In the genomic region with DNA sequence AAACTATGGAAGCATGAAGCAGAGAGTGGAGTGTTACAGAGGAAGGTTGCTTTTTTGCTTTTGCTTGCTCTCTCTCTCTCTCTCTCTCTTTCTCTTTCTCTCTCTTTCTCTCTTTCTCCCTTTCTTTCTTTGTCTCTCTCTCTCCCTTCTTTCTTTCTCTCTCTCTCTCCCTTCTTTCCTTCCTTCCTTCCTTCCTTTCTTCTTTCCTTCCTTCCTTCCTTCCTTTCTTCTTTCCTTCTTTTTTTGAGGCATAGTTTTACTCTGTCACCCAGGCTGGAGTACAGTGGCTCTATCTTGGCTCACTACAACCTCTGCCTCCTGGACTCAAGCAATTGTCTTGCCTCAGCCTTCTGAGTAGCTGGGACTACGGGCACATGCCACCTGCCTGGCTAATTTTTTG, we compare ENCODE assay signal across 16 cellular contexts. TPM values are rescaled to one million over a fixed set of nuclear protein-coding genes. Genes with fewer than 3 reads are reported as not detected.
DNase-seq lines count a peak whose midpoint lies in the region; ATAC-seq and TF ChIP-seq lines count a peak whose summit lies in the region.
"Had no signal": no experiment of that assay in that cellular context is flagged by ENCODE, and none has a peak within 500 bp of the region (broad histone marks: within the 10 kb centered on the region; RNA-seq: fewer than 3 reads in every experiment).

No MANE protein-coding gene starts in this region.

- POLR2A ChIA-PET in activated CD4-positive, alpha-beta memory T cell treated with anti-CD3 and anti-CD28 coated beads, Interleukin-2, amount 10 ng/mL, durations not matched to agents 7 days and 5 days (lab: Charles Lee), result interaction anchor here (0.9 to 5.0 kb wide), 8 partner anchors 9 to 567 kb away, joined by 3 to 24 read pairs (median 4); a partner anchor contains a TSS

- TF ChIP-seq CTCF in right atrium auricular region (IDR thresholded peaks at IDR 0.05) (no peak), lower lobe of right lung (IDR thresholded peaks at IDR 0.05) (no peak), upper lobe of right lung (IDR thresholded peaks at IDR 0.05) (no peak)

- intact Hi-C loops in Right ventricle myocardium superior (cut with DNase I), result no loop called here
- intact Hi-C loops in lower lobe of right lung (cut with DNase I), result no loop called here
- intact Hi-C loops in upper lobe of right lung (cut with DNase I), result no loop called here

- DNase-seq in right atrium auricular region (ENCODE audit: low spot score) (no peak), Right ventricle myocardium superior (no peak), lower lobe of right lung (no peak), upper lobe of right lung (no peak), AML-193 (lab: John Stamatoyannopoulos, UW) (no peak), putamen (ENCODE audit: low spot score) (no peak)
- DNase-seq in activated CD4-positive, alpha-beta memory T cell treated with anti-CD3 and anti-CD28 coated beads, Interleukin-2, amount 10 ng/mL, durations not matched to agents 7 days and 5 days, result no peak
- no peak for DNase-seq in activated effector memory CD4-positive, alpha-beta T cell treated with anti-CD3 and anti-CD28 coated beads, Interleukin-2, amount 50 U/mL, for 16 hours
- DNase-seq: activated gamma-delta T cell treated with Interleukin-2 at 50 U/mL for 16 hours, NCI-H2171 treated with DMSO at 0.1 percent for 48 hours had no signal

- H3K36me3 Mint-ChIP-seq in activated CD4-positive, alpha-beta memory T cell treated with anti-CD3 and anti-CD28 coated beads, Interleukin-2, amount 10 ng/mL, durations not matched to agents 7 days and 5 days (ENCODE audit: low read depth), result peaks cover 92% of the 10 kb centered on the region

- ATAC-seq in Right ventricle myocardium superior (ENCODE audit: poor library complexity) (no peak), lower lobe of right lung (no peak), upper lobe of right lung (no peak)
- ATAC-seq: left lobe of liver, Panc1 had no signal

- H3K27ac ChIP-seq in right atrium auricular region, result peak overlapping the region; percentile 65 to 79
- peak overlapping the region; percentile 19 for H3K27ac ChIP-seq in lower lobe of right lung
- H3K27ac ChIP-seq in upper lobe of right lung, result peak overlapping the region; percentile 12

- peak overlapping the region; percentile 69 for H3K4me3 Mint-ChIP-seq in activated CD4-positive, alpha-beta memory T cell treated with anti-CD3 and anti-CD28 coated beads, Interleukin-2, amount 10 ng/mL, durations not matched to agents 7 days and 5 days

- CTCF ChIA-PET in activated CD4-positive, alpha-beta memory T cell treated with anti-CD3 and anti-CD28 coated beads, Interleukin-2, amount 10 ng/mL, durations not matched to agents 7 days and 5 days (lab: Charles Lee), result interaction anchor here (1.4 kb wide), 1 partner anchor 178 kb away, joined by 3 read pairs; no protein-coding TSS in a partner anchor

- H3K4me1 ChIP-seq in right atrium auricular region, result peaks cover 0 to 90% of the 10 kb centered on the region in 2 donors
- peaks cover 100% of the 10 kb centered on the region for H3K4me1 ChIP-seq in lower lobe of right lung
- H3K4me1 ChIP-seq in upper lobe of right lung, result peaks cover 78% of the 10 kb centered on the region

- H3K27ac Mint-ChIP-seq in activated CD4-positive, alpha-beta memory T cell treated with anti-CD3 and anti-CD28 coated beads, Interleukin-2, amount 10 ng/mL, durations not matched to agents 7 days and 5 days, result peak overlapping the region; percentile 96

- H3K9me3 ChIP-seq in right atrium auricular region (no peaks in the 10 kb centered on the region), lower lobe of right lung (no peaks in the 10 kb centered on the region), upper lobe of right lung (no peaks in the 10 kb centered on the region)

- H3K4me3 ChIP-seq in right atrium auricular region (no peak overlapping the region), lower lobe of right lung (no peak overlapping the region), upper lobe of right lung (no peak overlapping the region)

- no peaks in the 10 kb centered on the region for H3K27me3 Mint-ChIP-seq in activated CD4-positive, alpha-beta memory T cell treated with anti-CD3 and anti-CD28 coated beads, Interleukin-2, amount 10 ng/mL, durations not matched to agents 7 days and 5 days

- H3K27me3 ChIP-seq in right atrium auricular region, result no peaks in the 10 kb centered on the region
- no peaks in the 10 kb centered on the region for H3K27me3 ChIP-seq in lower lobe of right lung (ENCODE audit: low read depth)
- no peaks in the 10 kb centered on the region for H3K27me3 ChIP-seq in upper lobe of right lung

- H3K4me1 Mint-ChIP-seq in activated CD4-positive, alpha-beta memory T cell treated with anti-CD3 and anti-CD28 coated beads, Interleukin-2, amount 10 ng/mL, durations not matched to agents 7 days and 5 days, result peaks cover 90% of the 10 kb centered on the region

- H3K36me3 ChIP-seq in right atrium auricular region, result peaks cover 9% of the 10 kb centered on the region
- peaks cover 16% of the 10 kb centered on the region for H3K36me3 ChIP-seq in lower lobe of right lung
- peaks cover 21% of the 10 kb centered on the region for H3K36me3 ChIP-seq in upper lobe of right lung

- H3K9me3 Mint-ChIP-seq in activated CD4-positive, alpha-beta memory T cell treated with anti-CD3 and anti-CD28 coated beads, Interleukin-2, amount 10 ng/mL, durations not matched to agents 7 days and 5 days, result no peaks in the 10 kb centered on the region

RNA-seq across cellular contexts. Expression of a gene that starts 7.6 kb away (rescaled TPM):
- total RNA-seq in right atrium auricular region (100 to 1,000 TPM in 1 of 2 donors, 10 to 100 TPM in 1; 69.5 to 124 TPM), Right ventricle myocardium superior (49.9 TPM), lower lobe of right lung (313 TPM), upper lobe of right lung (228 TPM)
- 1,000 to 10,000 TPM; 1,463 to 1,491 TPM for total RNA-seq in activated CD4-positive, alpha-beta memory T cell treated with anti-CD3 and anti-CD28 coated beads, Interleukin-2, amount 10 ng/mL, durations not matched to agents 7 days and 5 days

RNA-seq across cellular contexts. Expression of a gene that starts 15.4 kb away (rescaled TPM):
- total RNA-seq in right atrium auricular region (under 1 TPM; 0.31 to 0.70 TPM), Right ventricle myocardium superior (0.24 TPM), lower lobe of right lung (16.2 TPM), upper lobe of right lung (9.7 TPM)
- total RNA-seq in activated CD4-positive, alpha-beta memory T cell treated with anti-CD3 and anti-CD28 coated beads, Interleukin-2, amount 10 ng/mL, durations not matched to agents 7 days and 5 days, result 1 to 10 TPM; 7.2 to 8.5 TPM
- total RNA-seq: glomerular endothelial cell, H4 had no signal

RNA-seq across cellular contexts. Expression of a gene that starts 19.1 kb away (rescaled TPM):
- total RNA-seq in right atrium auricular region (not detected), Right ventricle myocardium superior (not detected), lower lobe of right lung (0.53 TPM), upper lobe of right lung (not detected)
- not detected for total RNA-seq in activated CD4-positive, alpha-beta memory T cell treated with anti-CD3 and anti-CD28 coated beads, Interleukin-2, amount 10 ng/mL, durations not matched to agents 7 days and 5 days
- total RNA-seq: glomerular endothelial cell, H4, left lobe of liver, pulmonary artery endothelial cell, ureter had no signal

Comparison
In these comparisons a context has a peak if more than half of its experiments do, and no peak if none do; other contexts are left out.
1. H3K27ac ChIP-seq: peak in every context shown above with its lines; median percentile 72 in right atrium auricular region; 19 in lower lobe of right lung; 12 in upper lobe of right lung.